22 cellular contexts compared by ENCODE assay signal in the genomic region with DNA sequence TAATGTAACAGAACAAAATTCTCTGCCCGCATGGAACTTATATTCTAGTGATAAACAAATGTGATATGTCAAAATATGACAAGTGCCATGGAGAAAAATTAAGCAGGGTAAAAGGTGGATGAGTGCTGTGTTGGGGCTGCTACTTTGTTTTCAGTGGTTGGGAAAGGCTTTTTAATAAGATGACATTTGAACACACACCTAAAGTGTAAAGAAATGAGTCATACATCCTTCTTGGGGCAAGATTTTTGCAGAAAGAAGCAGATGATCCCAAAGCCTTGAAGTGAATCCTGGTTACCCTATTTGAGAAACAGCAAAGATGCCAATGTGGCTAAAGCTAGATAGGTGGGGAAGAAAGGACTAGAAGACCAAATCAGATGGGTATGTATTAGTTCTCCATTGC.
A peak's percentile ranks its signal among the peaks of the same experiment; 100 is the strongest.
DNase-seq lines count a peak whose midpoint lies in the region; ATAC-seq lines count a peak whose summit lies in the region.
"Had no signal": no experiment of that assay in that cellular context is flagged by ENCODE, and none has a peak within 500 bp of the region (broad histone marks: within the 10 kb centered on the region; RNA-seq: fewer than 3 reads in every experiment).

No MANE protein-coding gene starts in this region.

- H3K9me3 Mint-ChIP-seq in activated T-cell treated with anti-CD3 and anti-CD28 coated beads, Interleukin-2, amount 50 U/mL, for 24 hours, result no peaks in the 10 kb centered on the region
- H3K9me3 Mint-ChIP-seq: CD8-positive, alpha-beta T cell had no signal

- DNase-seq in activated T-cell treated with anti-CD3 and anti-CD28 coated beads, Interleukin-2, amount 50 U/mL, for 24 hours, result no peak
- DNase-seq in activated T-cell treated with anti-CD3 and anti-CD28 coated beads for 4 hours (no peak), GM23248 (peak; percentile 9), T-helper 17 cell (no peak), epithelial cell of prostate (ENCODE audit: low read depth, low spot score) (no peak), activated gamma-delta T cell treated with Interleukin-2 at 50 U/mL for 16 hours (no peak), NCI-H128 (lab: John Stamatoyannopoulos, UW; ENCODE audit: unreplicated experiment) (no peak), globus pallidus (ENCODE audit: low spot score) (no peak)
- DNase-seq: AML-193; C1 segment of cervical spinal cord; CD8-positive, alpha-beta T cell; DND-41; GOT3; KG1; NCI-H1105; NCI-H2029 treated with DMSO at 0.1 percent for 48 hours; NCI-H226; NCI-H524; NCI-H774; NK-92 treated with Interleukin-12 subunit alpha and Interleukin-12 subunit beta, amount 100 ng/mL, for 24 hours had no signal

- H3K9me3 ChIP-seq in GM23248 (ENCODE audit: low read depth) (no peaks in the 10 kb centered on the region), T-helper 17 cell (ENCODE audit: control insufficient read depth, low read length, poor library complexity, severe bottlenecking) (no peaks in the 10 kb centered on the region)

- no peak overlapping the region for H3K4me3 Mint-ChIP-seq in activated T-cell treated with anti-CD3 and anti-CD28 coated beads, Interleukin-2, amount 50 U/mL, for 24 hours
- H3K4me3 Mint-ChIP-seq in T-helper 17 cell, result peak overlapping the region; percentile 5
- H3K4me3 Mint-ChIP-seq: CD8-positive, alpha-beta T cell had no signal

- no peak overlapping the region for H3K4me3 ChIP-seq in GM23248

- no peak overlapping the region for H3K9ac ChIP-seq in GM23248

- peaks cover 39% of the 10 kb centered on the region for H3K36me3 Mint-ChIP-seq in activated T-cell treated with anti-CD3 and anti-CD28 coated beads, Interleukin-2, amount 50 U/mL, for 24 hours (ENCODE audit: low read depth)
- H3K36me3 Mint-ChIP-seq in T-helper 17 cell (ENCODE audit: low read depth), result peaks cover 3% of the 10 kb centered on the region

- no peaks in the 10 kb centered on the region for H3K27me3 Mint-ChIP-seq in activated T-cell treated with anti-CD3 and anti-CD28 coated beads, Interleukin-2, amount 50 U/mL, for 24 hours
- no peaks in the 10 kb centered on the region for H3K27me3 Mint-ChIP-seq in T-helper 17 cell

- H3K4me1 Mint-ChIP-seq in activated T-cell treated with anti-CD3 and anti-CD28 coated beads, Interleukin-2, amount 50 U/mL, for 24 hours (ENCODE audit: low read depth), result peaks cover 35% of the 10 kb centered on the region
- peaks cover 16% of the 10 kb centered on the region for H3K4me1 Mint-ChIP-seq in T-helper 17 cell

- no peak overlapping the region for H2AFZ ChIP-seq in GM23248

- H3F3A ChIP-seq in GM23248 (ENCODE audit: insufficient read depth), result no peaks in the 10 kb centered on the region

- H3K79me2 ChIP-seq in GM23248 (ENCODE audit: insufficient read depth), result peaks cover 5% of the 10 kb centered on the region; the same call in 1 of the 2 replicates

- no peak for ATAC-seq in T-helper 17 cell
- ATAC-seq: CD8-positive, alpha-beta T cell; Panc1; Right ventricle myocardium inferior had no signal

- peak overlapping the region; percentile 65 for H3K27ac Mint-ChIP-seq in activated T-cell treated with anti-CD3 and anti-CD28 coated beads, Interleukin-2, amount 50 U/mL, for 24 hours
- no peak overlapping the region for H3K27ac Mint-ChIP-seq in T-helper 17 cell
- H3K27ac Mint-ChIP-seq: CD8-positive, alpha-beta T cell had no signal

- H3K4me1 ChIP-seq in GM23248 (ENCODE audit: insufficient read depth), result peaks cover 9% of the 10 kb centered on the region; the same call in 1 of the 2 replicates

- H4K20me1 ChIP-seq in GM23248 (ENCODE audit: insufficient read depth), result no peaks in the 10 kb centered on the region

- H3K36me3 ChIP-seq in GM23248 (ENCODE audit: low read depth), result no peaks in the 10 kb centered on the region

- 91 to 97% methylated on average over 1 of the region's 1 CpG for WGBS in GM23248 (ENCODE audit: low coverage in 1 of 2, low lambda C conversion rate in 2 of 2, missing lambda C conversion rate in 2 of 2), 2 experiments

- in situ Hi-C loops in GM23248 (cut with MboI), result no loop called here

- no peaks in the 10 kb centered on the region for H3K9me2 ChIP-seq in GM23248 (ENCODE audit: insufficient read depth)

- no peak overlapping the region for H3K4me2 ChIP-seq in GM23248 (ENCODE audit: unreplicated experiment)

- no peaks in the 10 kb centered on the region for H3K27me3 ChIP-seq in GM23248 (replicated peaks; ENCODE audit: insufficient read depth)

- no peak overlapping the region for H3K27ac ChIP-seq in GM23248
- peak overlapping the region; percentile 5 for H3K27ac ChIP-seq in epithelial cell of prostate
